Comparison of ENCODE assay signal across 19 cellular contexts in genomic region chr9:1995084-1995483, GRCh38.
"Had no signal": no experiment of that assay in that cellular context is flagged by ENCODE, and none has a peak within 500 bp of the region (broad histone marks: within the 10 kb centered on the region; RNA-seq: fewer than 3 reads in every experiment).

No MANE protein-coding gene starts in this region.

- H3K27ac ChIP-seq: dorsolateral prefrontal cortex, heart left ventricle, ovary, right atrium auricular region, stomach, thoracic aorta, transverse colon had no signal

- H3K36me3 Mint-ChIP-seq: naive thymus-derived CD8-positive, alpha-beta T cell had no signal

- H3K9me3 ChIP-seq: heart left ventricle, mucosa of descending colon, ovary, right atrium auricular region, stomach, thoracic aorta, transverse colon had no signal

- H3K27me3 ChIP-seq: dorsolateral prefrontal cortex, ovary, right atrium auricular region, stomach, transverse colon had no signal

- H3K4me3 ChIP-seq: dorsolateral prefrontal cortex, heart left ventricle, mucosa of descending colon, ovary, right atrium auricular region, stomach, thoracic aorta, transverse colon had no signal

- H3K36me3 ChIP-seq: heart left ventricle, ovary, right atrium auricular region, stomach, thoracic aorta, transverse colon had no signal

- H3K4me1 ChIP-seq: heart left ventricle, right atrium auricular region, stomach, transverse colon had no signal

- H3K9me3 Mint-ChIP-seq: naive thymus-derived CD8-positive, alpha-beta T cell had no signal

- DNase-seq: cortex of kidney; dorsolateral prefrontal cortex; effector CD8-positive, alpha-beta T cell; heart left ventricle; hypothalamus; mammary epithelial cell; mucosa of descending colon; naive thymus-derived CD8-positive, alpha-beta T cell; ovary; small intestine; stimulated activated CD4-positive, alpha-beta T cell treated with anti-CD3 and anti-CD28 coated beads, Interleukin-12 subunit alpha, Interleukin-12 subunit beta, amount 100 ng/mL, for 4 hours; stimulated activated naive CD4-positive, alpha-beta T cell; stomach; substantia nigra; transverse colon had no signal

- H3K4me3 Mint-ChIP-seq: naive thymus-derived CD8-positive, alpha-beta T cell had no signal

- H3K27ac Mint-ChIP-seq: naive thymus-derived CD8-positive, alpha-beta T cell had no signal

- ATAC-seq: esophagus mucosa; heart left ventricle; left lobe of liver; mucosa of descending colon; naive thymus-derived CD8-positive, alpha-beta T cell had no signal
